In the genomic region with DNA sequence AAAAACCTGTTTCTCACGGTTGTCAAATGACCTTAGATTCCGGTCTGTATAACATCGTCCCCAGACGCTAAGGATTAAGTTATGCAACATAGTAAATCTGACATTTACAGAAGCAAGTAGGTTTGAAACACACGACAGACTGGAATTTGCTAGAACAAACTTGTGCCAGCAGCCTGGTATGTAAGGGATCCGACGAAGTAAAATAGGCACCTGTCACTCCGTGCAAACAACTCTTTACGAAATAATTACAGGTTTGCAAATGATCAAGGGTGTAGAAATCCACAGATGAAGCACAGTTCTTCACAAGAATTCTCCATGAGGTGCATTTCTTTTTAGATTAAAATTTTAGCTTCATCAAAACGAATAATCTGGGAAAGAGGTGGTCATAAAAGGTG, we compare ENCODE assay signal across 8 cellular contexts. TPM values are rescaled to one million over a fixed set of nuclear protein-coding genes. Genes with fewer than 3 reads are reported as not detected.
DNase-seq lines count a peak whose midpoint lies in the region; ATAC-seq and TF ChIP-seq lines count a peak whose summit lies in the region.

No MANE protein-coding gene starts in this region.

- POLR2A ChIA-PET in OCI-LY7 (lab: Charles Lee): interaction anchor here (0.5 to 1.7 kb wide), 12 partner anchors 11 to 1384 kb away, joined by 3 to 13 read pairs (median 4); no protein-coding TSS in a partner anchor

- no peak for TF ChIP-seq CTCF in OCI-LY7 (conservative IDR thresholded peaks at IDR 0.05; ENCODE audit: low read length)

- peak overlapping the region; percentile 93 for H3K27ac Mint-ChIP-seq in activated T-cell treated with anti-CD3 and anti-CD28 coated beads, Interleukin-2, amount 50 U/mL, for 24 hours

- no peaks in the 10 kb centered on the region for H3K9me2 ChIP-seq in OCI-LY7 (ENCODE audit: insufficient read depth, low read length)

- H3K27ac ChIP-seq in OCI-LY7 (ENCODE audit: low read depth, low read length, poor library complexity, severe bottlenecking) (no peak overlapping the region), mucosa of rectum (ENCODE audit: low read depth in 2 of 2, low read length in 2 of 2) (peak overlapping the region; percentile 52 to 53)

- no peak for DNase-seq in activated T-cell treated with anti-CD3 and anti-CD28 coated beads, Interleukin-2, amount 50 U/mL, for 24 hours
- DNase-seq in activated T-cell treated with anti-CD3 and anti-CD28 coated beads, Interleukin-2, amount 50 U/mL, for 1 hour: no peak
- DNase-seq in OCI-LY7 (ENCODE audit: low spot score): peak; percentile 14
- DNase-seq in dermis blood vessel endothelial cell: peak; percentile 36
- DNase-seq in stimulated activated naive CD4-positive, alpha-beta T cell treated with Interleukin-2 at 50 U/mL for 16 hours (lab: John Stamatoyannopoulos, UW): no peak
- DNase-seq in GDM1 (lab: John Stamatoyannopoulos, UW): no peak

- no peaks in the 10 kb centered on the region for H3K27me3 ChIP-seq in mucosa of rectum (ENCODE audit: control insufficient read depth in 2 of 2, insufficient read depth in 2 of 2, low read length in 2 of 2)

- peaks cover 51% of the 10 kb centered on the region for H3K4me1 Mint-ChIP-seq in activated T-cell treated with anti-CD3 and anti-CD28 coated beads, Interleukin-2, amount 50 U/mL, for 24 hours (ENCODE audit: low read depth)

- intact Hi-C loops in OCI-LY7 (cut with micrococcal nuclease; ENCODE audit: unreplicated experiment): loop anchor here (2.0 kb wide), 1 partner anchor 310 kb away; no protein-coding TSS in a partner anchor

- H3K4me1 ChIP-seq in OCI-LY7 (ENCODE audit: insufficient read depth, low read length, poor library complexity, severe bottlenecking) (peaks cover 16% of the 10 kb centered on the region), mucosa of rectum (ENCODE audit: control insufficient read depth in 2 of 2, insufficient read depth in 2 of 2, low read length in 2 of 2) (peaks cover 7 to 9% of the 10 kb centered on the region in 2 donors)

- peak overlapping the region; percentile 95 for H3K4me3 Mint-ChIP-seq in activated T-cell treated with anti-CD3 and anti-CD28 coated beads, Interleukin-2, amount 50 U/mL, for 24 hours

- peak overlapping the region; percentile 29 to 74 for H3K9ac ChIP-seq in mucosa of rectum (ENCODE audit: low read depth in 1 of 2, low read length in 2 of 2)

- H4K20me1 ChIP-seq in OCI-LY7 (ENCODE audit: insufficient read depth, low read length): no peaks in the 10 kb centered on the region

- H3K36me3 ChIP-seq in OCI-LY7 (ENCODE audit: insufficient read depth, low read length): no peaks in the 10 kb centered on the region
- peaks cover 0 to 2% of the 10 kb centered on the region in 2 donors for H3K36me3 ChIP-seq in mucosa of rectum (ENCODE audit: control insufficient read depth in 2 of 2, insufficient read depth in 2 of 2, low read length in 2 of 2)

- CTCF ChIA-PET in OCI-LY7 (lab: Charles Lee; ENCODE audit: unreplicated experiment): interaction anchor here (0.6 kb wide), 1 partner anchor 12 kb away, joined by 3 read pairs; no protein-coding TSS in a partner anchor

- H3K9me3 Mint-ChIP-seq in activated T-cell treated with anti-CD3 and anti-CD28 coated beads, Interleukin-2, amount 50 U/mL, for 24 hours: no peaks in the 10 kb centered on the region

- H3K79me2 ChIP-seq in OCI-LY7 (ENCODE audit: insufficient read depth, low read depth, low read length): no peaks in the 10 kb centered on the region; the same call in 1 of the 2 replicates

- H3K4me2 ChIP-seq in OCI-LY7 (ENCODE audit: low read length): peak overlapping the region; percentile 88

- H3K27me3 Mint-ChIP-seq in activated T-cell treated with anti-CD3 and anti-CD28 coated beads, Interleukin-2, amount 50 U/mL, for 24 hours: no peaks in the 10 kb centered on the region

- no TSS peak for BruUV-seq in OCI-LY7 (replicated peaks; lab: Mats Ljungman, UMichigan)

- peak overlapping the region; percentile 95 for H2AFZ ChIP-seq in OCI-LY7 (ENCODE audit: low read length)

- H3K36me3 Mint-ChIP-seq in activated T-cell treated with anti-CD3 and anti-CD28 coated beads, Interleukin-2, amount 50 U/mL, for 24 hours (ENCODE audit: low read depth): peaks cover 44% of the 10 kb centered on the region

- H3K9me3 ChIP-seq in OCI-LY7 (ENCODE audit: low read length): peaks cover 5% of the 10 kb centered on the region; the same call in 1 of the 2 replicates
- no peaks in the 10 kb centered on the region for H3K9me3 ChIP-seq in mucosa of rectum (ENCODE audit: control insufficient read depth in 2 of 2, low read length in 2 of 2)

- H3K4me3 ChIP-seq in OCI-LY7 (ENCODE audit: low read depth, low read length, poor library complexity, severe bottlenecking) (peak overlapping the region; percentile 74), mucosa of rectum (ENCODE audit: low read length in 2 of 2) (peak overlapping the region; percentile 75 to 99)

- ATAC-seq in HG02938 (IDR thresholded peaks at IDR 0.05; ENCODE audit: unreplicated experiment): peak; percentile 16

RNA-seq across cellular contexts. Expression of gene MOCS2, which starts 0.5 kb away (rescaled TPM):
- 11.6 and 12.1 TPM in 2 replicates for total RNA-seq in OCI-LY7 (2014; rRNA removed; shearing (Covaris generic))
- total RNA-seq in OCI-LY7 (2022) (20.7 and 23.2 TPM in 2 replicates), dermis blood vessel endothelial cell (24.0 and 24.2 TPM in 2 replicates)

Comparison
In these comparisons a context has a peak if more than half of its experiments do, and no peak if none do; other contexts are left out.
1. DNase-seq: peak in OCI-LY7 (single experiment) and dermis blood vessel endothelial cell (single experiment); none in activated T-cell treated with anti-CD3 and anti-CD28 coated beads, Interleukin-2, amount 50 U/mL, for 24 hours (single experiment), activated T-cell treated with anti-CD3 and anti-CD28 coated beads, Interleukin-2, amount 50 U/mL, for 1 hour (single experiment), stimulated activated naive CD4-positive, alpha-beta T cell treated with Interleukin-2 at 50 U/mL for 16 hours (single experiment) and GDM1 (single experiment).